ENCODE assay signal across 22 cellular contexts in genomic region chr7:12741951-12742575, GRCh38.
DNase-seq lines count a peak whose midpoint lies in the region; TF ChIP-seq lines count a peak whose summit lies in the region.
"Had no signal": no experiment of that assay in that cellular context is flagged by ENCODE, and none has a peak within 500 bp of the region (broad histone marks: within the 10 kb centered on the region; RNA-seq: fewer than 3 reads in every experiment).

No MANE protein-coding gene starts in this region.

- POLR2A ChIA-PET in GM10248 (lab: Yijun Ruan, JAX) = no interaction called here

- CTCF ChIA-PET in GM10248 (lab: Yijun Ruan, JAX) = interaction anchor here (1.2 kb wide), 1 partner anchor 19 kb away, joined by 3 read pairs; no protein-coding TSS in a partner anchor

- DNase-seq in HCEC 1CT (peak; percentile 21), NCI-H226 (peak; percentile 82), amniotic epithelial cell (ENCODE audit: low read depth) (peak; percentile 18), kidney tubule cell (ENCODE audit: low spot score) (peak; percentile 62), NCI-H2171 (lab: John Stamatoyannopoulos, UW) (no peak), NCI-H69 (lab: John Stamatoyannopoulos, UW) (no peak), NCI-H2081 (lab: John Stamatoyannopoulos, UW) (no peak), GM10248 (ENCODE audit: extremely low spot score) (no peak)
- DNase-seq: activated CD4-positive, CD25-positive, alpha-beta regulatory T cell treated with anti-CD3 and anti-CD28 coated beads, Interleukin-2, amount 50 U/mL, for 72 hours; activated naive CD8-positive, alpha-beta T cell treated with anti-CD3 and anti-CD28 coated beads, Interleukin-2, amount 50 U/mL, for 24 hours; CD8-positive, alpha-beta T cell; DMS79; effector memory CD4-positive, alpha-beta T cell; heart left ventricle; immature natural killer cell; mesenchymal stem cell; NCI-H1105; psoas muscle; RPMI8226; spleen; substantia nigra; T-helper 1 cell had no signal

- no peak for TF ChIP-seq CTCF in GM10248 (IDR thresholded peaks at IDR 0.05; ENCODE audit: control extremely low read depth, extremely low read depth, low read depth, missing control alignments)

Comparison
In these comparisons a context has a peak if more than half of its experiments do, and no peak if none do; other contexts are left out.
1. DNase-seq: peak in HCEC 1CT (single experiment), NCI-H226 (single experiment), amniotic epithelial cell (single experiment) and kidney tubule cell (single experiment); none in NCI-H2171 (single experiment), NCI-H69 (single experiment), NCI-H2081 (0 of 2) and GM10248 (single experiment).